8 cellular contexts compared by ENCODE assay signal in the genomic region with DNA sequence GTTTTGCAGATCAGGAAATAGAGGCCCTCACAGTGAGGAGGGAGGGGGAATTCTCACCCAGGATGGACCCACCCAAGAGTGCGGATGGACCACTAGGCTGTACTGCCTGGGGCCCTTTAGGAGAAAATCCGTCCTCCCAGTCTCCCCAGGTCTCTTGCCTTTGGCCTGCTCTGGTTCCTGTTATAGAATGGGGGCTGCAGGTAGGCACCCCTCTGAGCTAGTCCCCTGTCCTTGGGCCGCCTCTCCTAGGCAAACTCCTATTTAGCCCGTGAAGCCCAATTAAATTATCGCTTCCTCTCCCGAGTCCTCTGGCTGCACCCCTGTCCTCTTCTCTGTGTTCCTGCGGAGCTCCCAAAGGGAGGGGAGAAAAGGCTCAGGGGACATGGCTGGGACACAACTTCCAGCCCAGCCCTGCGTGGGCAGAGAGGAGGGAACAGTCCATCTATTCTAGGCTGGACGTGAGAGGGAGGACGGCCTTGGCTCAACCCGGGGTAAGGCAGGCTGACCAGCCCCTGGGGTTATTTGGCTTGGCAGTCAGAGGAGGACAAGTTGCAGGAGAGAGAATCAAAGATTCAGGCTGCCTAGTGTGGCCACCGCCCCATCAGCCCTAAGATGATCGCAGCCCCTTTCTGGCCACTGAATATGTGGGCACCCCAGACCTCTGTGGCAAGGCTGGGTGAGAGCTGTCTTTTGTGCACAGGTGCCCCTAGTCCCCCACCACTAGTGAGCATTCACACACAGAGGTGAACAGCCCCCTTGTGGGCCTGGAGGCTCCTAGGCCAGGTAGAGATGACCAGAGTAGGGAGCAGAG.
A peak's percentile ranks its signal among the peaks of the same experiment; 100 is the strongest.
DNase-seq lines count a peak whose midpoint lies in the region; ATAC-seq and FAIRE-seq lines count a peak whose summit lies in the region.

No MANE protein-coding gene starts in this region.

- H3K27me3 ChIP-seq in effector memory CD4-positive, alpha-beta T cell (replicated peaks; ENCODE audit: control insufficient read depth, insufficient read depth, low read length, poor library complexity, severe bottlenecking): no peaks in the 10 kb centered on the region

- no peak overlapping the region for H3K4me3 ChIP-seq in effector memory CD4-positive, alpha-beta T cell (ENCODE audit: insufficient read depth, low read depth, low read length, poor library complexity, severe bottlenecking)

- H3K4me1 Mint-ChIP-seq in activated naive CD4-positive, alpha-beta T cell treated with anti-CD3 and anti-CD28 coated beads, Interleukin-2, amount 50 U/mL, for 24 hours: peaks cover 67% of the 10 kb centered on the region

- no peaks in the 10 kb centered on the region for H3K36me3 Mint-ChIP-seq in activated naive CD4-positive, alpha-beta T cell treated with anti-CD3 and anti-CD28 coated beads, Interleukin-2, amount 50 U/mL, for 24 hours

- no peaks in the 10 kb centered on the region for H3K9me3 ChIP-seq in effector memory CD4-positive, alpha-beta T cell (ENCODE audit: control insufficient read depth, low read length)

- no peak for DNase-seq in activated naive CD4-positive, alpha-beta T cell treated with Interleukin-2 at 50 U/mL for 16 hours
- no peak for DNase-seq in effector memory CD4-positive, alpha-beta T cell
- peak; percentile 40 for DNase-seq in myocyte (ENCODE audit: low read depth)
- DNase-seq in HTR-8/SVneo (ENCODE audit: insufficient read length, low spot score): no peak
- no peak for DNase-seq in cerebellar nuclear complex (lab: John Stamatoyannopoulos, UW)
- DNase-seq in stimulated activated CD4-positive, alpha-beta T cell treated with anti-CD3 and anti-CD28 coated beads, Interleukin-2, amount 100 ng/mL, for 24 hours: no peak

- H3K4me1 ChIP-seq in effector memory CD4-positive, alpha-beta T cell (ENCODE audit: control insufficient read depth, insufficient read depth, low read length, poor library complexity, severe bottlenecking): peaks cover 66% of the 10 kb centered on the region

- peak overlapping the region; percentile 98 for H3K27ac ChIP-seq in effector memory CD4-positive, alpha-beta T cell (ENCODE audit: insufficient read depth, low read length, poor library complexity, severe bottlenecking)

- FAIRE-seq in HTR-8/SVneo (lab: Jason Lieb, UNC): no peak

- H3K9me3 Mint-ChIP-seq in activated naive CD4-positive, alpha-beta T cell treated with anti-CD3 and anti-CD28 coated beads, Interleukin-2, amount 50 U/mL, for 24 hours: no peaks in the 10 kb centered on the region

- no peaks in the 10 kb centered on the region for H3K36me3 ChIP-seq in effector memory CD4-positive, alpha-beta T cell (ENCODE audit: control insufficient read depth, insufficient read depth, low read length)

- peak overlapping the region; percentile 89 for H3K4me3 Mint-ChIP-seq in activated naive CD4-positive, alpha-beta T cell treated with anti-CD3 and anti-CD28 coated beads, Interleukin-2, amount 50 U/mL, for 24 hours

- no peak for ATAC-seq in HG03521 (IDR thresholded peaks at IDR 0.05; ENCODE audit: unreplicated experiment)

- peak overlapping the region; percentile 97 for H3K27ac Mint-ChIP-seq in activated naive CD4-positive, alpha-beta T cell treated with anti-CD3 and anti-CD28 coated beads, Interleukin-2, amount 50 U/mL, for 24 hours

- no peaks in the 10 kb centered on the region for H3K27me3 Mint-ChIP-seq in activated naive CD4-positive, alpha-beta T cell treated with anti-CD3 and anti-CD28 coated beads, Interleukin-2, amount 50 U/mL, for 24 hours
